21 cellular contexts compared by ENCODE assay signal in the genomic region with DNA sequence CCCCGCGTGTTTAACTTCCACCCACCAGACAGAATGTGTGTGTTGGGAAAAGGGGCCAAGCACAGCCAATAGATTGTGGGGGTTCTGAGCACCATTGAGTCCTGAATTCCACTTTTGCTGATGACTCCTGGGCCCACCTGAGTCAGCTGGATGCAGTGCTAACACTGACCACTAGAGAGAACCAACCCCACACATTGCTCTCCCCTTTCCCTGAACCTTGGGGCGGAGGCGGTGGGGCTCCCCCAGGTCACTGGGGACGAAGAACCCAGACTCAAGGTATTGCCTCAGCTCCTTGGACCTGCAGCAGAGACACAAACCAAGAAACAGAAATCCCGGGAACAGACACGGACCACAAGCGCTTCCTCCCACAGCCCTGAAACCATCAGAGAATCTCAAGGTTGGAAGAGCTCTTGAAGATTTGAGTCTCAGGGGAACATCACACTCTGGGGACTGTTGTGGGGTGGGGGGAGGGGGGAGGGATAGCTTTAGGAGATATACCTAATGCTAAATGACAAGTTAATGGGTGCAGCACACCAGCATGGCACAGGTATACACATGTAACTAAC. TPM values are rescaled to one million over a fixed set of nuclear protein-coding genes. Genes with fewer than 3 reads are reported as not detected.
"Had no signal": no experiment of that assay in that cellular context is flagged by ENCODE, and none has a peak within 500 bp of the region (broad histone marks: within the 10 kb centered on the region; RNA-seq: fewer than 3 reads in every experiment).

No MANE protein-coding gene starts in this region.

RNA-seq across cellular contexts. Expression of gene CSH2, which starts 0.7 kb away (rescaled TPM):
- total RNA-seq: activated CD4-positive, alpha-beta memory T cell treated with anti-CD3 and anti-CD28 coated beads, Interleukin-2, amount 10 ng/mL, durations not matched to agents 7 days and 5 days; activated CD4-positive, alpha-beta T cell treated with anti-CD3 and anti-CD28 coated beads, Interleukin-2, amount 10 ng/mL, durations not matched to agents 7 days and 5 days; activated T-cell treated with anti-CD3 and anti-CD28 coated beads, Interleukin-2, amount 50 U/mL, for 72 hours; breast epithelium; esophagus mucosa; heart left ventricle; kidney; left colon; liver; mammary epithelial cell; mesothelial cell of epicardium; ovary; prostate gland; sciatic nerve; subcutaneous adipose tissue; thoracic aorta had no signal
- polyA plus RNA-seq: heart left ventricle; immature natural killer cell; liver; mammary epithelial cell; naive thymus-derived CD4-positive, alpha-beta T cell; neural cell; ovary had no signal

RNA-seq across cellular contexts. Expression of gene GH2, which starts 7.6 kb away (rescaled TPM):
- total RNA-seq: activated CD4-positive, alpha-beta memory T cell treated with anti-CD3 and anti-CD28 coated beads, Interleukin-2, amount 10 ng/mL, durations not matched to agents 7 days and 5 days; activated CD4-positive, alpha-beta T cell treated with anti-CD3 and anti-CD28 coated beads, Interleukin-2, amount 10 ng/mL, durations not matched to agents 7 days and 5 days; activated naive CD4-positive, alpha-beta T cell treated with anti-CD3 and anti-CD28 coated beads, Interleukin-2, amount 50 U/mL, for 72 hours; activated T-cell treated with anti-CD3 and anti-CD28 coated beads, Interleukin-2, amount 50 U/mL, for 72 hours; breast epithelium; esophagus mucosa; heart left ventricle; kidney; left colon; liver; mammary epithelial cell; mesothelial cell of epicardium; naive thymus-derived CD4-positive, alpha-beta T cell; ovary; prostate gland; sciatic nerve; subcutaneous adipose tissue; T-helper 17 cell; thoracic aorta had no signal
- polyA plus RNA-seq: heart left ventricle; immature natural killer cell; liver; mammary epithelial cell; naive thymus-derived CD4-positive, alpha-beta T cell; neural cell; ovary had no signal

RNA-seq across cellular contexts. Expression of gene CSH1, which starts 22.2 kb away (rescaled TPM):
- total RNA-seq: activated CD4-positive, alpha-beta memory T cell treated with anti-CD3 and anti-CD28 coated beads, Interleukin-2, amount 10 ng/mL, durations not matched to agents 7 days and 5 days; activated CD4-positive, alpha-beta T cell treated with anti-CD3 and anti-CD28 coated beads, Interleukin-2, amount 10 ng/mL, durations not matched to agents 7 days and 5 days; activated T-cell treated with anti-CD3 and anti-CD28 coated beads, Interleukin-2, amount 50 U/mL, for 72 hours; breast epithelium; esophagus mucosa; heart left ventricle; kidney; left colon; liver; mammary epithelial cell; mesothelial cell of epicardium; ovary; prostate gland; sciatic nerve; subcutaneous adipose tissue; thoracic aorta had no signal
- polyA plus RNA-seq: heart left ventricle; immature natural killer cell; liver; mammary epithelial cell; naive thymus-derived CD4-positive, alpha-beta T cell; neural cell; ovary had no signal

RNA-seq across cellular contexts. Expression of gene CSHL1, which starts 36.9 kb away (rescaled TPM):
- total RNA-seq: activated CD4-positive, alpha-beta memory T cell treated with anti-CD3 and anti-CD28 coated beads, Interleukin-2, amount 10 ng/mL, durations not matched to agents 7 days and 5 days; activated CD4-positive, alpha-beta T cell treated with anti-CD3 and anti-CD28 coated beads, Interleukin-2, amount 10 ng/mL, durations not matched to agents 7 days and 5 days; activated T-cell treated with anti-CD3 and anti-CD28 coated beads, Interleukin-2, amount 50 U/mL, for 72 hours; breast epithelium; esophagus mucosa; heart left ventricle; kidney; left colon; liver; mammary epithelial cell; mesothelial cell of epicardium; naive thymus-derived CD4-positive, alpha-beta T cell; ovary; sciatic nerve; subcutaneous adipose tissue; T-helper 17 cell; thoracic aorta had no signal
- polyA plus RNA-seq: heart left ventricle; immature natural killer cell; liver; mammary epithelial cell; naive thymus-derived CD4-positive, alpha-beta T cell; neural cell; ovary had no signal
